ENCODE assay signal across 31 cellular contexts in the genomic region with DNA sequence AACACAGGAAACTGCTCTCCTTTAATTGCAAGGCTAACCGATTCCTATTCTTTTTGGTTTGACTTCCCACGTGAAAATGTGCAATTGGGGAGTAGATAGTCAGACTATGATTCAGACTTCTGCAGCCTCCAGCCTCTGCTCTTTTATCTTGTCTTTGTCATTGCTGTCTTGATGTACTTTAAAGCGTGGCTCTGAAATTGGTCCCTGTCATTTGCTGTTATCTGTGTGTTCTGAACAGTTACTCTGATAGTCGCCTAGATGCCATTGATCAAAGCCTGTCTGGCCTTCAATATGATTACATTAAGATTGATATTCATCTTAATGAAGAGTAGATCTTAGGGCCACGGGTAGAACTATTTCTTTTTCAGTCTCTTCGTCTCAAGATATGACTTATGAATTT.
"Had no signal": no experiment of that assay in that cellular context is flagged by ENCODE, and none has a peak within 500 bp of the region (broad histone marks: within the 10 kb centered on the region; RNA-seq: fewer than 3 reads in every experiment).

No MANE protein-coding gene starts in this region.

- H3K36me3 Mint-ChIP-seq: activated CD4-positive, alpha-beta memory T cell treated with anti-CD3 and anti-CD28 coated beads for 36 hours; activated CD8-positive, alpha-beta memory T cell treated with anti-CD3 and anti-CD28 coated beads, Interleukin-2, amount 10 ng/mL, durations not matched to agents 7 days and 5 days; activated naive CD4-positive, alpha-beta T cell treated with anti-CD3 and anti-CD28 coated beads, Interleukin-2, amount 10 ng/mL, durations not matched to agents 7 days and 5 days; activated naive CD4-positive, alpha-beta T cell treated with anti-CD3 and anti-CD28 coated beads, Interleukin-2, amount 50 U/mL, for 72 hours; activated naive CD8-positive, alpha-beta T cell treated with anti-CD3 and anti-CD28 coated beads, Interleukin-2, amount 10 ng/mL, durations not matched to agents 7 days and 5 days; T-cell had no signal

- H3K27ac Mint-ChIP-seq: activated CD4-positive, alpha-beta memory T cell treated with anti-CD3 and anti-CD28 coated beads for 36 hours; activated CD4-positive, alpha-beta T cell treated with anti-CD3 and anti-CD28 coated beads for 36 hours; activated CD4-positive, alpha-beta T cell treated with anti-CD3 and anti-CD28 coated beads, Interleukin-2, amount 10 ng/mL, durations not matched to agents 24 days and 14 days; activated CD8-positive, alpha-beta memory T cell treated with anti-CD3 and anti-CD28 coated beads, Interleukin-2, amount 10 ng/mL, durations not matched to agents 7 days and 5 days; activated CD8-positive, alpha-beta T cell treated with anti-CD3 and anti-CD28 coated beads, Interleukin-2, amount 10 ng/mL, durations not matched to agents 7 days and 5 days; activated naive CD4-positive, alpha-beta T cell treated with anti-CD3 and anti-CD28 coated beads, Interleukin-2, amount 10 ng/mL, durations not matched to agents 7 days and 5 days; activated naive CD4-positive, alpha-beta T cell treated with anti-CD3 and anti-CD28 coated beads, Interleukin-2, amount 50 U/mL, for 72 hours; activated naive CD8-positive, alpha-beta T cell treated with anti-CD3 and anti-CD28 coated beads, Interleukin-2, amount 10 ng/mL, durations not matched to agents 7 days and 5 days; activated T-helper 1 cell treated with anti-CD3 and anti-CD28 coated beads, Interleukin-12 subunit alpha, Interleukin-12 subunit beta, Interleukin-2, Interleukin-4 antibody, amounts not matched to agents 30 ng/mL and 10 ng/mL and 1 ng/mL, durations not matched to agents 14 hours and 24 hours and 36 hours; activated T-helper 2 cell treated with anti-CD3 and anti-CD28 coated beads, Interferon-gamma antibody, Interleukin-2, Interleukin-4, amounts not matched to agents 10 μg/mL and 5 μg/mL and 100 μg/mL, durations not matched to agents 14 hours and 24 hours and 36 hours; dendritic cell treated with granulocyte-macrophage colony-stimulating factor and Interleukin-4, amounts not matched to agents 40 ng/mL and 50 ng/mL, for 4 days; effector memory CD8-positive, alpha-beta T cell; T-cell; T-helper 1 cell treated with Interleukin-12 subunit alpha and Interleukin-12 subunit beta and Interleukin-4 antibody, amounts not matched to agents 30 μg/mL and 1 μg/mL, for 36 hours had no signal

- H3K27me3 ChIP-seq: ascending aorta, brain microvascular endothelial cell, dorsolateral prefrontal cortex, esophagus squamous epithelium, gastroesophageal sphincter had no signal

- H3K4me3 ChIP-seq: ascending aorta, coronary artery, dorsolateral prefrontal cortex, esophagus squamous epithelium, gastroesophageal sphincter had no signal

- H3K36me3 ChIP-seq: ascending aorta, brain microvascular endothelial cell, esophagus squamous epithelium, gastroesophageal sphincter had no signal

- H3K4me1 ChIP-seq: ascending aorta, esophagus squamous epithelium, gastroesophageal sphincter had no signal

- H3K4me3 Mint-ChIP-seq: activated CD4-positive, alpha-beta memory T cell treated with anti-CD3 and anti-CD28 coated beads for 36 hours; activated CD4-positive, alpha-beta T cell treated with anti-CD3 and anti-CD28 coated beads for 36 hours; activated CD4-positive, alpha-beta T cell treated with anti-CD3 and anti-CD28 coated beads, Interleukin-2, amount 10 ng/mL, durations not matched to agents 24 days and 14 days; activated CD8-positive, alpha-beta memory T cell treated with anti-CD3 and anti-CD28 coated beads, Interleukin-2, amount 10 ng/mL, durations not matched to agents 7 days and 5 days; activated CD8-positive, alpha-beta T cell treated with anti-CD3 and anti-CD28 coated beads, Interleukin-2, amount 10 ng/mL, durations not matched to agents 7 days and 5 days; activated naive CD4-positive, alpha-beta T cell treated with anti-CD3 and anti-CD28 coated beads, Interleukin-2, amount 10 ng/mL, durations not matched to agents 7 days and 5 days; activated naive CD8-positive, alpha-beta T cell treated with anti-CD3 and anti-CD28 coated beads, Interleukin-2, amount 10 ng/mL, durations not matched to agents 7 days and 5 days; activated T-helper 1 cell treated with anti-CD3 and anti-CD28 coated beads, Interleukin-12 subunit alpha, Interleukin-12 subunit beta, Interleukin-2, Interleukin-4 antibody, amounts not matched to agents 30 ng/mL and 10 ng/mL and 1 ng/mL, durations not matched to agents 14 hours and 24 hours and 36 hours; central memory CD8-positive, alpha-beta T cell; dendritic cell treated with granulocyte-macrophage colony-stimulating factor and Interleukin-4, amounts not matched to agents 40 ng/mL and 50 ng/mL, for 4 days; effector memory CD8-positive, alpha-beta T cell; T-cell; T-helper 1 cell treated with Interleukin-12 subunit alpha and Interleukin-12 subunit beta and Interleukin-4 antibody, amounts not matched to agents 30 μg/mL and 1 μg/mL, for 36 hours had no signal

- H3K27ac ChIP-seq: ascending aorta, brain microvascular endothelial cell, coronary artery, dorsolateral prefrontal cortex, epithelial cell of prostate, esophagus squamous epithelium, gastroesophageal sphincter had no signal

- H3K4me1 Mint-ChIP-seq: activated CD4-positive, alpha-beta T cell treated with anti-CD3 and anti-CD28 coated beads for 36 hours; activated CD4-positive, alpha-beta T cell treated with anti-CD3 and anti-CD28 coated beads, Interleukin-2, amount 10 ng/mL, durations not matched to agents 24 days and 14 days; activated CD8-positive, alpha-beta memory T cell treated with anti-CD3 and anti-CD28 coated beads, Interleukin-2, amount 10 ng/mL, durations not matched to agents 7 days and 5 days; activated naive CD4-positive, alpha-beta T cell treated with anti-CD3 and anti-CD28 coated beads, Interleukin-2, amount 10 ng/mL, durations not matched to agents 7 days and 5 days; activated naive CD8-positive, alpha-beta T cell treated with anti-CD3 and anti-CD28 coated beads, Interleukin-2, amount 10 ng/mL, durations not matched to agents 7 days and 5 days; central memory CD8-positive, alpha-beta T cell; T-cell had no signal

- DNase-seq: activated CD4-positive, alpha-beta memory T cell treated with anti-CD3 and anti-CD28 coated beads for 36 hours; activated CD4-positive, alpha-beta T cell treated with anti-CD3 and anti-CD28 coated beads for 36 hours; activated CD4-positive, alpha-beta T cell treated with anti-CD3 and anti-CD28 coated beads, Interleukin-2, amount 10 ng/mL, durations not matched to agents 24 days and 14 days; activated CD4-positive, CD25-positive, alpha-beta regulatory T cell; activated CD4-positive, CD25-positive, alpha-beta regulatory T cell treated with anti-CD3 and anti-CD28 coated beads, Interleukin-2, amount 50 U/mL, for 72 hours; activated CD8-positive, alpha-beta memory T cell treated with anti-CD3 and anti-CD28 coated beads, Interleukin-2, amount 10 ng/mL, durations not matched to agents 7 days and 5 days; activated CD8-positive, alpha-beta memory T cell treated with anti-CD3 and anti-CD28 coated beads, Interleukin-2, amount 50 U/mL, for 4 hours; activated CD8-positive, alpha-beta T cell treated with anti-CD3 and anti-CD28 coated beads, Interleukin-2, amount 10 ng/mL, durations not matched to agents 7 days and 5 days; activated effector memory CD4-positive, alpha-beta T cell treated with anti-CD3 and anti-CD28 coated beads, Interleukin-2, amount 50 U/mL, for 16 hours; activated naive CD4-positive, alpha-beta T cell treated with anti-CD3 and anti-CD28 coated beads, Interleukin-2, amount 10 ng/mL, durations not matched to agents 7 days and 5 days; activated naive CD8-positive, alpha-beta T cell treated with anti-CD3 and anti-CD28 coated beads, Interleukin-2, amount 10 ng/mL, durations not matched to agents 7 days and 5 days; activated T-cell treated with anti-CD3 and anti-CD28 coated beads, Interleukin-2, amount 50 U/mL, for 1 hour; activated T-cell treated with anti-CD3 and anti-CD28 coated beads, Interleukin-2, amount 50 U/mL, for 48 hours; brain microvascular endothelial cell; dorsolateral prefrontal cortex; effector memory CD8-positive, alpha-beta T cell; esophagus squamous epithelium; foreskin melanocyte; SW 1271; T-cell; T-helper 9 cell had no signal

- H3K9me3 ChIP-seq: ascending aorta had no signal

- H3K9me3 Mint-ChIP-seq: activated T-helper 1 cell treated with anti-CD3 and anti-CD28 coated beads, Interleukin-12 subunit alpha, Interleukin-12 subunit beta, Interleukin-2, Interleukin-4 antibody, amounts not matched to agents 30 ng/mL and 10 ng/mL and 1 ng/mL, durations not matched to agents 14 hours and 24 hours and 36 hours; T-helper 1 cell treated with Interleukin-12 subunit alpha and Interleukin-12 subunit beta and Interleukin-4 antibody, amounts not matched to agents 30 μg/mL and 1 μg/mL, for 36 hours had no signal

- H3K27me3 Mint-ChIP-seq: activated CD4-positive, alpha-beta memory T cell treated with anti-CD3 and anti-CD28 coated beads for 36 hours; activated CD4-positive, alpha-beta T cell treated with anti-CD3 and anti-CD28 coated beads for 36 hours; activated CD4-positive, alpha-beta T cell treated with anti-CD3 and anti-CD28 coated beads, Interleukin-2, amount 10 ng/mL, durations not matched to agents 24 days and 14 days; activated CD8-positive, alpha-beta memory T cell treated with anti-CD3 and anti-CD28 coated beads, Interleukin-2, amount 10 ng/mL, durations not matched to agents 7 days and 5 days; activated naive CD4-positive, alpha-beta T cell treated with anti-CD3 and anti-CD28 coated beads, Interleukin-2, amount 10 ng/mL, durations not matched to agents 7 days and 5 days; activated naive CD8-positive, alpha-beta T cell treated with anti-CD3 and anti-CD28 coated beads, Interleukin-2, amount 10 ng/mL, durations not matched to agents 7 days and 5 days; central memory CD8-positive, alpha-beta T cell; dendritic cell treated with granulocyte-macrophage colony-stimulating factor and Interleukin-4, amounts not matched to agents 40 ng/mL and 50 ng/mL, for 4 days; effector memory CD8-positive, alpha-beta T cell; T-cell had no signal
